9 cellular contexts compared by ENCODE assay signal in genomic region chr4:5863461-5864113, GRCh38. TPM values are rescaled to one million over a fixed set of nuclear protein-coding genes. Genes with fewer than 3 reads are reported as not detected.
DNase-seq lines count a peak whose midpoint lies in the region; ATAC-seq and TF ChIP-seq lines count a peak whose summit lies in the region.
"Had no signal": no experiment of that assay in that cellular context is flagged by ENCODE, and none has a peak within 500 bp of the region (broad histone marks: within the 10 kb centered on the region; RNA-seq: fewer than 3 reads in every experiment).

No MANE protein-coding gene starts in this region.

- peak in 1 of 3 donors; percentile 68 for DNase-seq in CD4-positive, CD25-positive, alpha-beta regulatory T cell
- DNase-seq in Karpas-422 = peak; percentile 83
- peak; percentile 39 for DNase-seq in activated naive CD4-positive, alpha-beta T cell treated with anti-CD3 and anti-CD28 coated beads, Interleukin-2, amount 10 ng/mL, durations not matched to agents 7 days and 5 days
- DNase-seq in middle frontal gyrus (ENCODE audit: extremely low spot score, low spot score) = peak; percentile 20
- DNase-seq in NCI-H510A (lab: John Stamatoyannopoulos, UW) = no peak
- DNase-seq in CD4-positive, alpha-beta T cell = no peak

- H3K27ac ChIP-seq in CD4-positive, CD25-positive, alpha-beta regulatory T cell (ENCODE audit: insufficient read depth, low read length, poor library complexity, severe bottlenecking) = no peak overlapping the region
- H3K27ac ChIP-seq in Karpas-422 (ENCODE audit: low read length) = no peak overlapping the region
- H3K27ac ChIP-seq in CD4-positive, alpha-beta T cell (ENCODE audit: low read depth, low read length) = no peak overlapping the region
- H3K27ac ChIP-seq: gastroesophageal sphincter had no signal

- no peak overlapping the region for H3K9ac ChIP-seq in Karpas-422 (ENCODE audit: low read length)

- no peak overlapping the region for H3K27ac Mint-ChIP-seq in CD4-positive, CD25-positive, alpha-beta regulatory T cell
- H3K27ac Mint-ChIP-seq in activated naive CD4-positive, alpha-beta T cell treated with anti-CD3 and anti-CD28 coated beads, Interleukin-2, amount 10 ng/mL, durations not matched to agents 7 days and 5 days = no peak overlapping the region
- H3K27ac Mint-ChIP-seq in CD4-positive, alpha-beta T cell = no peak overlapping the region

- H4K20me1 ChIP-seq in Karpas-422 (ENCODE audit: insufficient read depth, low read depth, low read length) = no peaks in the 10 kb centered on the region

- peaks cover 7 to 27% (median 16%) of the 10 kb centered on the region in 4 donors for H3K4me1 Mint-ChIP-seq in CD4-positive, CD25-positive, alpha-beta regulatory T cell
- H3K4me1 Mint-ChIP-seq in activated naive CD4-positive, alpha-beta T cell treated with anti-CD3 and anti-CD28 coated beads, Interleukin-2, amount 10 ng/mL, durations not matched to agents 7 days and 5 days = peaks cover 25% of the 10 kb centered on the region
- peaks cover 16% of the 10 kb centered on the region for H3K4me1 Mint-ChIP-seq in CD4-positive, alpha-beta T cell (ENCODE audit: low read depth)

- TF ChIP-seq CTCF in CD4-positive, alpha-beta T cell (IDR thresholded peaks at IDR 0.05) = no peak

- H3K27me3 ChIP-seq in CD4-positive, CD25-positive, alpha-beta regulatory T cell (ENCODE audit: control insufficient read depth, insufficient read depth, low read length) = no peaks in the 10 kb centered on the region
- H3K27me3 ChIP-seq in Karpas-422 (ENCODE audit: low read length) = no peaks in the 10 kb centered on the region
- peaks cover 6% of the 10 kb centered on the region for H3K27me3 ChIP-seq in CD4-positive, alpha-beta T cell (ENCODE audit: control insufficient read depth, insufficient read depth, low read length)

- POLR2A ChIA-PET in CD4-positive, alpha-beta T cell (lab: Charles Lee) = no interaction called here

- intact Hi-C loops in CD4-positive, alpha-beta T cell (cut with DNase I, micrococcal nuclease) = no loop called here

- H3K4me3 ChIP-seq in CD4-positive, CD25-positive, alpha-beta regulatory T cell (ENCODE audit: low read depth, low read length) = no peak overlapping the region
- H3K4me3 ChIP-seq in Karpas-422 (ENCODE audit: low read length) = no peak overlapping the region
- H3K4me3 ChIP-seq: gastroesophageal sphincter had no signal

- peak overlapping the region; percentile 45 for H3K4me2 ChIP-seq in Karpas-422 (ENCODE audit: low read depth, low read length, poor library complexity, severe bottlenecking)

- peaks cover 5% of the 10 kb centered on the region for H3K27me3 Mint-ChIP-seq in CD4-positive, CD25-positive, alpha-beta regulatory T cell
- H3K27me3 Mint-ChIP-seq in activated naive CD4-positive, alpha-beta T cell treated with anti-CD3 and anti-CD28 coated beads, Interleukin-2, amount 10 ng/mL, durations not matched to agents 7 days and 5 days = no peaks in the 10 kb centered on the region
- no peaks in the 10 kb centered on the region for H3K27me3 Mint-ChIP-seq in CD4-positive, alpha-beta T cell

- H3K36me3 ChIP-seq in CD4-positive, CD25-positive, alpha-beta regulatory T cell (ENCODE audit: control insufficient read depth, insufficient read depth, low read length) = no peaks in the 10 kb centered on the region
- H3K36me3 ChIP-seq in Karpas-422 (ENCODE audit: insufficient read depth, low read length) = no peaks in the 10 kb centered on the region
- H3K36me3 ChIP-seq: gastroesophageal sphincter had no signal

- ATAC-seq in CD4-positive, CD25-positive, alpha-beta regulatory T cell (ENCODE audit: low read depth in 2 of 2) = peak; percentile 41 to 68
- ATAC-seq in HG02884 (IDR thresholded peaks at IDR 0.05; ENCODE audit: unreplicated experiment) (no peak), GM18517 (IDR thresholded peaks at IDR 0.05; ENCODE audit: unreplicated experiment) (no peak)
- ATAC-seq in CD4-positive, alpha-beta T cell (ENCODE audit: poor library complexity) = no peak
- ATAC-seq: gastroesophageal sphincter had no signal

- CTCF ChIA-PET in activated naive CD4-positive, alpha-beta T cell treated with anti-CD3 and anti-CD28 coated beads, Interleukin-2, amount 10 ng/mL, durations not matched to agents 7 days and 5 days (lab: Charles Lee) = no interaction called here
- CTCF ChIA-PET in CD4-positive, alpha-beta T cell (lab: Charles Lee) = no interaction called here

- H3K4me1 ChIP-seq in CD4-positive, CD25-positive, alpha-beta regulatory T cell (ENCODE audit: control insufficient read depth, insufficient read depth, low read length, poor library complexity, severe bottlenecking) = peaks cover 17% of the 10 kb centered on the region
- H3K4me1 ChIP-seq in Karpas-422 (ENCODE audit: low read length) = peaks cover 63% of the 10 kb centered on the region
- H3K4me1 ChIP-seq: gastroesophageal sphincter had no signal

- H3K36me3 Mint-ChIP-seq in CD4-positive, CD25-positive, alpha-beta regulatory T cell = no peaks in the 10 kb centered on the region
- H3K36me3 Mint-ChIP-seq in activated naive CD4-positive, alpha-beta T cell treated with anti-CD3 and anti-CD28 coated beads, Interleukin-2, amount 10 ng/mL, durations not matched to agents 7 days and 5 days = no peaks in the 10 kb centered on the region
- no peaks in the 10 kb centered on the region for H3K36me3 Mint-ChIP-seq in CD4-positive, alpha-beta T cell (ENCODE audit: low read depth)

- no peaks in the 10 kb centered on the region for H3K79me2 ChIP-seq in Karpas-422 (ENCODE audit: low read length)

- peaks cover 0 to 1% (median 0%) of the 10 kb centered on the region in 7 donors for H3K9me3 Mint-ChIP-seq in CD4-positive, CD25-positive, alpha-beta regulatory T cell
- peaks cover 2% of the 10 kb centered on the region for H3K9me3 Mint-ChIP-seq in activated naive CD4-positive, alpha-beta T cell treated with anti-CD3 and anti-CD28 coated beads, Interleukin-2, amount 10 ng/mL, durations not matched to agents 7 days and 5 days
- no peaks in the 10 kb centered on the region for H3K9me3 Mint-ChIP-seq in CD4-positive, alpha-beta T cell

- no peaks in the 10 kb centered on the region for H3K9me3 ChIP-seq in CD4-positive, CD25-positive, alpha-beta regulatory T cell (ENCODE audit: control insufficient read depth in 2 of 2, low read length in 2 of 2)
- H3K9me3 ChIP-seq in Karpas-422 (ENCODE audit: low read length) = no peaks in the 10 kb centered on the region; the same call in 1 of the 2 replicates
- H3K9me3 ChIP-seq in CD4-positive, alpha-beta T cell (ENCODE audit: control insufficient read depth, low read length) = no peaks in the 10 kb centered on the region
- H3K9me3 ChIP-seq: gastroesophageal sphincter had no signal

- H2AFZ ChIP-seq in Karpas-422 (ENCODE audit: low read length) = no peak overlapping the region

- H3K9me2 ChIP-seq in Karpas-422 (replicated peaks; ENCODE audit: insufficient read depth, low read length) = no peaks in the 10 kb centered on the region

- H3K4me3 Mint-ChIP-seq in CD4-positive, CD25-positive, alpha-beta regulatory T cell = no peak overlapping the region
- no peak overlapping the region for H3K4me3 Mint-ChIP-seq in activated naive CD4-positive, alpha-beta T cell treated with anti-CD3 and anti-CD28 coated beads, Interleukin-2, amount 10 ng/mL, durations not matched to agents 7 days and 5 days
- no peak overlapping the region for H3K4me3 Mint-ChIP-seq in CD4-positive, alpha-beta T cell

RNA-seq across cellular contexts. Expression of gene CRMP1, which starts 29.3 kb away (rescaled TPM):
- not detected for total RNA-seq in CD4-positive, CD25-positive, alpha-beta regulatory T cell
- polyA plus RNA-seq in CD4-positive, CD25-positive, alpha-beta regulatory T cell = not detected
- total RNA-seq in Karpas-422 (2014; rRNA removed; shearing (Covaris generic); ENCODE audit: low replicate concordance) = 0.40 and 0.48 TPM in 2 replicates
- total RNA-seq in CD4-positive, alpha-beta T cell = not detected

Comparison
In these comparisons a context has a peak if more than half of its experiments do, and no peak if none do; other contexts are left out.
1. ATAC-seq: peak in CD4-positive, CD25-positive, alpha-beta regulatory T cell (2 of 2); none in HG02884 (single experiment), GM18517 (single experiment) and CD4-positive, alpha-beta T cell (single experiment).
2. DNase-seq: peak in Karpas-422 (single experiment), activated naive CD4-positive, alpha-beta T cell treated with anti-CD3 and anti-CD28 coated beads, Interleukin-2, amount 10 ng/mL, durations not matched to agents 7 days and 5 days (single experiment) and middle frontal gyrus (single experiment); none in NCI-H510A (single experiment) and CD4-positive, alpha-beta T cell (0 of 10).